Comparison of ENCODE assay signal across 8 cellular contexts in genomic region chr15:52790941-52791751, GRCh38. TPM values are rescaled to one million over a fixed set of nuclear protein-coding genes. Genes with fewer than 3 reads are reported as not detected.
DNase-seq lines count a peak whose midpoint lies in the region; ATAC-seq and TF ChIP-seq lines count a peak whose summit lies in the region.

No MANE protein-coding gene starts in this region.

- peak; percentile 70 for DNase-seq in ELF-1 (ENCODE audit: low read depth, low spot score)
- peak; percentile 57 for DNase-seq in SK-N-SH
- no peak for DNase-seq in foreskin keratinocyte
- DNase-seq in progenitor cell of endocrine pancreas (ENCODE audit: low spot score, unreplicated experiment), result no peak
- no peak for DNase-seq in HPDE6-E6E7 (ENCODE audit: extremely low spot score)
- no peak for DNase-seq in activated CD4-positive, CD25-positive, alpha-beta regulatory T cell (lab: John Stamatoyannopoulos, UW)
- DNase-seq in stimulated activated CD4-positive, alpha-beta T cell treated with anti-CD3 and anti-CD28 coated beads, Interleukin-2, amount 100 ng/mL, for 48 hours, result no peak

- ATAC-seq in foreskin keratinocyte (peak; percentile 15), GM18502 (IDR thresholded peaks at IDR 0.05; ENCODE audit: poor library complexity, unreplicated experiment) (no peak)

- no peaks in the 10 kb centered on the region for H3K9me2 ChIP-seq in SK-N-SH

- no peaks in the 10 kb centered on the region for H4K20me1 ChIP-seq in SK-N-SH (ENCODE audit: insufficient read depth)

- H3F3A ChIP-seq in SK-N-SH (replicated peaks; ENCODE audit: insufficient read depth), result peaks cover 4% of the 10 kb centered on the region

- no peak overlapping the region for H3K9ac ChIP-seq in SK-N-SH

- H3K9me3 Mint-ChIP-seq in progenitor cell of endocrine pancreas (ENCODE audit: low read depth), result peaks cover 6% of the 10 kb centered on the region

- H3K27me3 ChIP-seq in SK-N-SH (ENCODE audit: insufficient read depth) (peaks cover 93% of the 10 kb centered on the region), foreskin keratinocyte (peaks cover 100% of the 10 kb centered on the region)

- peaks cover 43% of the 10 kb centered on the region for H3K36me3 Mint-ChIP-seq in progenitor cell of endocrine pancreas (ENCODE audit: insufficient read depth)

- H3K4me1 Mint-ChIP-seq in progenitor cell of endocrine pancreas (ENCODE audit: low read depth), result peaks cover 14% of the 10 kb centered on the region

- peak overlapping the region; percentile 85 for H3K4me2 ChIP-seq in SK-N-SH

- no peak for TF ChIP-seq EP300 in SK-N-SH (IDR thresholded peaks at IDR 0.05; ENCODE audit: borderline replicate concordance in 1 of 2, low read depth in 1 of 2, low read length in 1 of 2)

- H3K9me3 ChIP-seq in SK-N-SH, result no peaks in the 10 kb centered on the region

- peak overlapping the region; percentile 96 for H3K4me3 Mint-ChIP-seq in progenitor cell of endocrine pancreas (ENCODE audit: low read depth)

- WGBS in SK-N-SH (ENCODE audit: low lambda C conversion rate), result 30% methylated on average over 27 of the region's 50 CpGs

- POLR2A ChIA-PET in SK-N-SH (lab: Yijun Ruan, JAX), result no interaction called here

- no peaks in the 10 kb centered on the region for H3K79me2 ChIP-seq in SK-N-SH (ENCODE audit: insufficient read depth)

- TF ChIP-seq CTCF in SK-N-SH (IDR thresholded peaks at IDR 0.05), result peak; percentile 34; the same call in 1 of the 2 replicates
- TF ChIP-seq CTCF in foreskin keratinocyte (conservative IDR thresholded peaks at IDR 0.05), result peak; percentile 10
- peak; percentile 68 for TF ChIP-seq CTCF in progenitor cell of endocrine pancreas (IDR thresholded peaks at IDR 0.05; ENCODE audit: unreplicated experiment)

- peak overlapping the region; percentile 96 for H3K27ac Mint-ChIP-seq in progenitor cell of endocrine pancreas

- no peak overlapping the region; the same call in 1 of the 2 replicates for H2AFZ ChIP-seq in SK-N-SH (ENCODE audit: low read depth)

- no peak overlapping the region for H3K27ac ChIP-seq in SK-N-SH (ENCODE audit: low read depth in 2 of 2, low read length in 1 of 2)
- H3K27ac ChIP-seq in foreskin keratinocyte, result no peak overlapping the region

- CTCF ChIA-PET in SK-N-SH (lab: Yijun Ruan, JAX), result interaction anchor here (1.0 to 2.0 kb wide), 5 partner anchors 8 to 25 kb away, joined by 3 to 9 read pairs (median 4); no protein-coding TSS in a partner anchor

- TF ChIP-seq RAD21 in SK-N-SH (IDR thresholded peaks at IDR 0.05; ENCODE audit: low read length), result no peak

- H3K36me3 ChIP-seq in SK-N-SH (replicated peaks in 1 of 2; ENCODE audit: control insufficient read depth in 1 of 2, insufficient read depth in 2 of 2, low read length in 1 of 2), result no peaks in the 10 kb centered on the region

- H3K4me3 ChIP-seq in SK-N-SH (ENCODE audit: low read depth in 2 of 2, low read length in 1 of 2), result peak overlapping the region; percentile 23 to 48; a peak in 3 of 4 replicates

- H3K4me1 ChIP-seq in SK-N-SH (ENCODE audit: control insufficient read depth in 1 of 2, insufficient read depth in 2 of 2, low read depth in 1 of 2, low read length in 1 of 2), result peaks cover 0 to 10% of the 10 kb centered on the region in 2 experiments; a peak in 1 of 4 replicates
- no peaks in the 10 kb centered on the region for H3K4me1 ChIP-seq in foreskin keratinocyte

- no peaks in the 10 kb centered on the region for H3K27me3 Mint-ChIP-seq in progenitor cell of endocrine pancreas

TF ChIP-seq in SK-N-SH, 30 proteins besides CTCF, POLR2A, EP300 and RAD21:
- no peak for TF ChIP-seq CHD2 (IDR thresholded peaks at IDR 0.05; ENCODE audit: low read length, partially characterized antibody)
- TF ChIP-seq GABPA (IDR thresholded peaks at IDR 0.05; ENCODE audit: low read depth), result no peak
- TF ChIP-seq EZH2phosphoT487 (IDR thresholded peaks at IDR 0.05; ENCODE audit: borderline replicate concordance, low read depth), result no peak
- TF ChIP-seq FOXJ3 (CRISPR knock-in tag; IDR thresholded peaks at IDR 0.05), result no peak
- no peak for TF ChIP-seq YY1 (IDR thresholded peaks at IDR 0.05; ENCODE audit: low read depth)
- no peak for TF ChIP-seq TAF1 (IDR thresholded peaks at IDR 0.05; ENCODE audit: borderline replicate concordance, low read depth, low read length)
- no peak for TF ChIP-seq USF1 (IDR thresholded peaks at IDR 0.05; ENCODE audit: borderline replicate concordance, low read depth)

RNA-seq across cellular contexts. Expression of gene ONECUT1, which starts 1.0 kb away (rescaled TPM):
- polyA plus RNA-seq in SK-N-SH (2012; rRNA removed), result not detected in 2 replicates
- polyA plus RNA-seq in SK-N-SH (2012; cell fraction: cytosol; rRNA removed), result not detected in 2 replicates
- not detected in 2 replicates for polyA plus RNA-seq in SK-N-SH (2012; cell fraction: nucleus; rRNA removed)
- not detected in 2 replicates for total RNA-seq in foreskin keratinocyte
- not detected in 2 replicates for polyA plus RNA-seq in foreskin keratinocyte
- 304 and 341 TPM in 2 replicates for total RNA-seq in progenitor cell of endocrine pancreas

Comparison
In these comparisons a context has a peak if more than half of its experiments do, and no peak if none do; other contexts are left out.
1. DNase-seq: peak in ELF-1 (single experiment) and SK-N-SH (single experiment); none in foreskin keratinocyte (0 of 2), progenitor cell of endocrine pancreas (single experiment), HPDE6-E6E7 (single experiment), activated CD4-positive, CD25-positive, alpha-beta regulatory T cell (0 of 4) and stimulated activated CD4-positive, alpha-beta T cell treated with anti-CD3 and anti-CD28 coated beads, Interleukin-2, amount 100 ng/mL, for 48 hours (0 of 2).
2. CTCF ChIP-seq: peak in every context shown above with its lines; median percentile 68 in progenitor cell of endocrine pancreas; 34 in SK-N-SH; 10 in foreskin keratinocyte.
3. RNA of gene ONECUT1, which starts 1.0 kb away (total RNA-seq): 304 to 341 TPM in progenitor cell of endocrine pancreas; not detected in foreskin keratinocyte; every median in the first group is over 100 times any median in the second.